1 cellular context compared by ENCODE assay signal in the genomic region with DNA sequence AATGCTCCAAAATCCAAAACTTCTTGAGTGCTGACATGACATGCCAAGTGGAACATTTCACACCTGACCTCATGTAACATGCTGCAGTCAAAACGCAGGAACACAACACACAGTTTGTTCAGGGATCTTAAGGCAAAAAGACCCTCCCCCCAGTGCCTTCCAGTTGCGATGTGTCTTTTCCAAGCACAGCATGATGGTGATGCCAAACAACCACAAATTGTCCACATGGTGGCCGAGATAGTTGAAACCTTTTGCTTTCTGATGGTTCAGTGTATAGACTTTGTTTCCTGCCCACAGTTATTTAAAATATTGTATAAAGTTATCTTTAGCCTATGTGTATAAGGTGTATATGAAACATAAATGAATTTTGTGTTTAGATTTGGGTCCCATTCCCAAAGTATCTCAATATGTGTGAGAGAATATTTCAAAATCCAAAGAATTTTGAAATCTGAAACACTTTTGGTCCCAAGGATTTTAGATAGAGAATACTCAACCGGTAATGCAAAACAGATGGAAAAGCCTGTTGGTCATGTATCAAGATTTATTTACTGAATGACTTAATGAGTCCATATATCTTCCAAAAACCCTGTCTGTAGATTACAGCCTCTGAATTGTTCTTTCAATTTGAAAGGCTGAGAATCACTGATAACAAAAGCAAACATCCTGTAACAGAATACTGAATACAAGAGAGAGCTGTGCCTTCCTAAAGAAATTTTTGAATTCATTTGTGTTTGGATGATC.
TF ChIP-seq lines count a peak whose summit lies in the region.

No MANE protein-coding gene starts in this region.

TF ChIP-seq in HEK293, 187 proteins besides CTCF, POLR2A, EP300 and RAD21 (continued from another document and continues in another):
- TF ChIP-seq, protein P1, sequence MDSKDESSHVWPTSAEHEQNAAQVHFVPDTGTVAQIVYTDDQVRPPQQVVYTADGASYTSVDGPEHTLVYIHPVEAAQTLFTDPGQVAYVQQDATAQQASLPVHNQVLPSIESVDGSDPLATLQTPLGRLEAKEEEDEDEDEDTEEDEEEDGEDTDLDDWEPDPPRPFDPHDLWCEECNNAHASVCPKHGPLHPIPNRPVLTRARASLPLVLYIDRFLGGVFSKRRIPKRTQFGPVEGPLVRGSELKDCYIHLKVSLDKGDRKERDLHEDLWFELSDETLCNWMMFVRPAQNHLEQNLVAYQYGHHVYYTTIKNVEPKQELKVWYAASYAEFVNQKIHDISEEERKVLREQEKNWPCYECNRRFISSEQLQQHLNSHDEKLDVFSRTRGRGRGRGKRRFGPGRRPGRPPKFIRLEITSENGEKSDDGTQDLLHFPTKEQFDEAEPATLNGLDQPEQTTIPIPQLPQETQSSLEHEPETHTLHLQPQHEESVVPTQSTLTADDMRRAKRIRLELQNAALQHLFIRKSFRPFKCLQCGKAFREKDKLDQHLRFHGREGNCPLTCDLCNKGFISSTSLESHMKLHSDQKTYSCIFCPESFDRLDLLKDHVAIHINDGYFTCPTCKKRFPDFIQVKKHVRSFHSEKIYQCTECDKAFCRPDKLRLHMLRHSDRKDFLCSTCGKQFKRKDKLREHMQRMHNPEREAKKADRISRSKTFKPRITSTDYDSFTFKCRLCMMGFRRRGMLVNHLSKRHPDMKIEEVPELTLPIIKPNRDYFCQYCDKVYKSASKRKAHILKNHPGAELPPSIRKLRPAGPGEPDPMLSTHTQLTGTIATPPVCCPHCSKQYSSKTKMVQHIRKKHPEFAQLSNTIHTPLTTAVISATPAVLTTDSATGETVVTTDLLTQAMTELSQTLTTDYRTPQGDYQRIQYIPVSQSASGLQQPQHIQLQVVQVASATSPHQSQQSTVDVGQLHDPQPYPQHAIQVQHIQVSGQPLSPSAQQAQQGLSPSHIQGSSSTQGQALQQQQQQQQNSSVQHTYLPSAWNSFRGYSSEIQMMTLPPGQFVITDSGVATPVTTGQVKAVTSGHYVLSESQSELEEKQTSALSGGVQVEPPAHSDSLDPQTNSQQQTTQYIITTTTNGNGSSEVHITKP (tag by site-specific recombination; IDR thresholded peaks at IDR 0.05) = no peak
- no peak for TF ChIP-seq GLI4 (tag by site-specific recombination; IDR thresholded peaks at IDR 0.05)
- TF ChIP-seq ZNF174 (tag by site-specific recombination; IDR thresholded peaks at IDR 0.05) = no peak
- TF ChIP-seq ZNF175 (tag by site-specific recombination; IDR thresholded peaks at IDR 0.05) = no peak
- TF ChIP-seq ZNF214 (tag by site-specific recombination; IDR thresholded peaks at IDR 0.05; ENCODE audit: borderline replicate concordance) = no peak
- TF ChIP-seq ZNF654 (tag by site-specific recombination; IDR thresholded peaks at IDR 0.05; ENCODE audit: low read depth) = peak; percentile 18
- TF ChIP-seq ZNF366 (tag by site-specific recombination; conservative IDR thresholded peaks at IDR 0.05) = peak; percentile 56
- no peak for TF ChIP-seq GLIS1 (tag by site-specific recombination; IDR thresholded peaks at IDR 0.05)
- TF ChIP-seq, protein P2, sequence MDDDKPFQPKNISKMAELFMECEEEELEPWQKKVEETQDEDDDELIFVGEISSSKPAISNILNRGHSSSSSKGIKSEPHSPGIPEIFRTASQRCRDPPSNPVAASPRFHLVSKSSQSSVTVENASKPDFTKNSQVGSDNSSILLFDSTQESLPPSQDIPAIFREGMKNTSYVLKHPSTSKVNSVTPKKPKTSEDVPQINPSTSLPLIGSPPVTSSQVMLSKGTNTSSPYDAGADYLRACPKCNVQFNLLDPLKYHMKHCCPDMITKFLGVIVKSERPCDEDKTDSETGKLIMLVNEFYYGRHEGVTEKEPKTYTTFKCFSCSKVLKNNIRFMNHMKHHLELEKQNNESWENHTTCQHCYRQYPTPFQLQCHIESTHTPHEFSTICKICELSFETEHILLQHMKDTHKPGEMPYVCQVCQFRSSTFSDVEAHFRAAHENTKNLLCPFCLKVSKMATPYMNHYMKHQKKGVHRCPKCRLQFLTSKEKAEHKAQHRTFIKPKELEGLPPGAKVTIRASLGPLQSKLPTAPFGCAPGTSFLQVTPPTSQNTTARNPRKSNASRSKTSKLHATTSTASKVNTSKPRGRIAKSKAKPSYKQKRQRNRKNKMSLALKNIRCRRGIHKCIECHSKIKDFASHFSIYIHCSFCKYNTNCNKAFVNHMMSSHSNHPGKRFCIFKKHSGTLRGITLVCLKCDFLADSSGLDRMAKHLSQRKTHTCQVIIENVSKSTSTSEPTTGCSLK (tag by site-specific recombination; IDR thresholded peaks at IDR 0.05) = no peak
- 0 out of 2 replicates have a peak, but pooled peaks have one; percentile 83 for TF ChIP-seq ZNF391 (tag by site-specific recombination; IDR thresholded peaks at IDR 0.05; ENCODE audit: borderline replicate concordance, low read depth)
- TF ChIP-seq, protein P3, sequence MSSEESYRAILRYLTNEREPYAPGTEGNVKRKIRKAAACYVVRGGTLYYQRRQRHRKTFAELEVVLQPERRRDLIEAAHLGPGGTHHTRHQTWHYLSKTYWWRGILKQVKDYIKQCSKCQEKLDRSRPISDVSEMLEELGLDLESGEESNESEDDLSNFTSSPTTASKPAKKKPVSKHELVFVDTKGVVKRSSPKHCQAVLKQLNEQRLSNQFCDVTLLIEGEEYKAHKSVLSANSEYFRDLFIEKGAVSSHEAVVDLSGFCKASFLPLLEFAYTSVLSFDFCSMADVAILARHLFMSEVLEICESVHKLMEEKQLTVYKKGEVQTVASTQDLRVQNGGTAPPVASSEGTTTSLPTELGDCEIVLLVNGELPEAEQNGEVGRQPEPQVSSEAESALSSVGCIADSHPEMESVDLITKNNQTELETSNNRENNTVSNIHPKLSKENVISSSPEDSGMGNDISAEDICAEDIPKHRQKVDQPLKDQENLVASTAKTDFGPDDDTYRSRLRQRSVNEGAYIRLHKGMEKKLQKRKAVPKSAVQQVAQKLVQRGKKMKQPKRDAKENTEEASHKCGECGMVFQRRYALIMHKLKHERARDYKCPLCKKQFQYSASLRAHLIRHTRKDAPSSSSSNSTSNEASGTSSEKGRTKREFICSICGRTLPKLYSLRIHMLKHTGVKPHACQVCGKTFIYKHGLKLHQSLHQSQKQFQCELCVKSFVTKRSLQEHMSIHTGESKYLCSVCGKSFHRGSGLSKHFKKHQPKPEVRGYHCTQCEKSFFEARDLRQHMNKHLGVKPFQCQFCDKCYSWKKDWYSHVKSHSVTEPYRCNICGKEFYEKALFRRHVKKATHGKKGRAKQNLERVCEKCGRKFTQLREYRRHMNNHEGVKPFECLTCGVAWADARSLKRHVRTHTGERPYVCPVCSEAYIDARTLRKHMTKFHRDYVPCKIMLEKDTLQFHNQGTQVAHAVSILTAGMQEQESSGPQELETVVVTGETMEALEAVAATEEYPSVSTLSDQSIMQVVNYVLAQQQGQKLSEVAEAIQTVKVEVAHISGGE (tag by site-specific recombination; conservative IDR thresholded peaks at IDR 0.05; ENCODE audit: low read depth) = no peak
- TF ChIP-seq ZSCAN16 (tag by site-specific recombination; IDR thresholded peaks at IDR 0.05) = no peak
- TF ChIP-seq MZF1 (tag by site-specific recombination; IDR thresholded peaks at IDR 0.05; ENCODE audit: borderline replicate concordance) = 0 out of 2 replicates have a peak, but pooled peaks have one; percentile 60
- TF ChIP-seq ZNF701 (tag by site-specific recombination; IDR thresholded peaks at IDR 0.05) = no peak
- TF ChIP-seq ZNF623 (tag by site-specific recombination; IDR thresholded peaks at IDR 0.05) = no peak
- TF ChIP-seq ZNF707 (tag by site-specific recombination; IDR thresholded peaks at IDR 0.05) = no peak
- no peak for TF ChIP-seq ZNF776 (tag by site-specific recombination; IDR thresholded peaks at IDR 0.05; ENCODE audit: borderline replicate concordance)
- TF ChIP-seq, protein P4, sequence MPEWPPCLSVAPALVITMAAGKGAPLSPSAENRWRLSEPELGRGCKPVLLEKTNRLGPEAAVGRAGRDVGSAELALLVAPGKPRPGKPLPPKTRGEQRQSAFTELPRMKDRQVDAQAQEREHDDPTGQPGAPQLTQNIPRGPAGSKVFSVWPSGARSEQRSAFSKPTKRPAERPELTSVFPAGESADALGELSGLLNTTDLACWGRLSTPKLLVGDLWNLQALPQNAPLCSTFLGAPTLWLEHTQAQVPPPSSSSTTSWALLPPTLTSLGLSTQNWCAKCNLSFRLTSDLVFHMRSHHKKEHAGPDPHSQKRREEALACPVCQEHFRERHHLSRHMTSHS (tag by site-specific recombination; IDR thresholded peaks at IDR 0.05) = peak; percentile 80; the same call in 1 of the 2 replicates
- peak; percentile 84 for TF ChIP-seq ZSCAN30 (tag by site-specific recombination; IDR thresholded peaks at IDR 0.05)
- TF ChIP-seq, protein P5, sequence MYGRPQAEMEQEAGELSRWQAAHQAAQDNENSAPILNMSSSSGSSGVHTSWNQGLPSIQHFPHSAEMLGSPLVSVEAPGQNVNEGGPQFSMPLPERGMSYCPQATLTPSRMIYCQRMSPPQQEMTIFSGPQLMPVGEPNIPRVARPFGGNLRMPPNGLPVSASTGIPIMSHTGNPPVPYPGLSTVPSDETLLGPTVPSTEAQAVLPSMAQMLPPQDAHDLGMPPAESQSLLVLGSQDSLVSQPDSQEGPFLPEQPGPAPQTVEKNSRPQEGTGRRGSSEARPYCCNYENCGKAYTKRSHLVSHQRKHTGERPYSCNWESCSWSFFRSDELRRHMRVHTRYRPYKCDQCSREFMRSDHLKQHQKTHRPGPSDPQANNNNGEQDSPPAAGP (tag by site-specific recombination; IDR thresholded peaks at IDR 0.05) = no peak
- 0 out of 2 replicates have a peak, but pooled peaks have one; percentile 73 for TF ChIP-seq ZNF561 (tag by site-specific recombination; IDR thresholded peaks at IDR 0.05; ENCODE audit: borderline replicate concordance)
- no peak for TF ChIP-seq ZNF548 (tag by site-specific recombination; IDR thresholded peaks at IDR 0.05)
- TF ChIP-seq ZNF549 (tag by site-specific recombination; IDR thresholded peaks at IDR 0.05) = no peak
- TF ChIP-seq YY2 (tag by site-specific recombination; IDR thresholded peaks at IDR 0.05) = no peak
- peak; percentile 91 for TF ChIP-seq WT1 (tag by site-specific recombination; IDR thresholded peaks at IDR 0.05)
- TF ChIP-seq ZNF184 (tag by site-specific recombination; IDR thresholded peaks at IDR 0.05) = no peak; the same call in 1 of the 2 replicates
- TF ChIP-seq ZNF555 (tag by site-specific recombination; conservative IDR thresholded peaks at IDR 0.05) = no peak
- TF ChIP-seq ZNF221 (tag by site-specific recombination; IDR thresholded peaks at IDR 0.05; ENCODE audit: borderline replicate concordance) = no peak
- no peak for TF ChIP-seq ZNF140 (tag by site-specific recombination; IDR thresholded peaks at IDR 0.05)
- TF ChIP-seq ZNF600 (tag by site-specific recombination; IDR thresholded peaks at IDR 0.05) = no peak
- peak; percentile 91 for TF ChIP-seq ZNF341 (tag by site-specific recombination; IDR thresholded peaks at IDR 0.05; ENCODE audit: low read depth)
- no peak for TF ChIP-seq ZNF48 (tag by site-specific recombination; IDR thresholded peaks at IDR 0.05)
- TF ChIP-seq, protein P6, sequence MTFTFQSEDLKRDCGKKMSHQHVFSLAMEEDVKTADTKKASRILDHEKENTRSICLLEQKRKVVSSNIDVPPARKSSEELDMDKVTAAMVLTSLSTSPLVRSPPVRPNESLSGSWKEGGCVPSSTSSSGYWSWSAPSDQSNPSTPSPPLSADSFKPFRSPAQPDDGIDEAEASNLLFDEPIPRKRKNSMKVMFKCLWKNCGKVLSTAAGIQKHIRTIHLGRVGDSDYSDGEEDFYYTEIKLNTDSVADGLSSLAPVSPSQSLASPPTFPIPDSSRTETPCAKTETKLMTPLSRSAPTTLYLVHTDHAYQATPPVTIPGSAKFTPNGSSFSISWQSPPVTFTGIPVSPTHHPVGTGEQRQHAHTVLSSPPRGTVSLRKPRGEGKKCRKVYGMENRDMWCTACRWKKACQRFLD (tag by site-specific recombination; IDR thresholded peaks at IDR 0.05) = no peak
- TF ChIP-seq ZNF10 (tag by site-specific recombination; IDR thresholded peaks at IDR 0.05) = no peak
- TF ChIP-seq ZFHX2 (tag by site-specific recombination; conservative IDR thresholded peaks at IDR 0.05) = no peak
- TF ChIP-seq ZNF157 (tag by site-specific recombination; IDR thresholded peaks at IDR 0.05) = no peak
- peak; percentile 91 for TF ChIP-seq ZNF629 (tag by site-specific recombination; IDR thresholded peaks at IDR 0.05)
- TF ChIP-seq ZNF426 (tag by site-specific recombination; IDR thresholded peaks at IDR 0.05) = no peak
- TF ChIP-seq ZBTB21 (tag by site-specific recombination; IDR thresholded peaks at IDR 0.05) = no peak
- TF ChIP-seq HOXD13 (CRISPR knock-in tag; IDR thresholded peaks at IDR 0.05; ENCODE audit: borderline replicate concordance) = no peak
- TF ChIP-seq ZNF433 (tag by site-specific recombination; IDR thresholded peaks at IDR 0.05; ENCODE audit: low read depth) = no peak
- TF ChIP-seq REPIN1 (tag by site-specific recombination; IDR thresholded peaks at IDR 0.05; ENCODE audit: low read depth) = no peak
- no peak for TF ChIP-seq GLIS2 (tag by site-specific recombination; IDR thresholded peaks at IDR 0.05)
- no peak for TF ChIP-seq ZNF23 (tag by site-specific recombination; IDR thresholded peaks at IDR 0.05; ENCODE audit: borderline replicate concordance)
- TF ChIP-seq, protein P7, sequence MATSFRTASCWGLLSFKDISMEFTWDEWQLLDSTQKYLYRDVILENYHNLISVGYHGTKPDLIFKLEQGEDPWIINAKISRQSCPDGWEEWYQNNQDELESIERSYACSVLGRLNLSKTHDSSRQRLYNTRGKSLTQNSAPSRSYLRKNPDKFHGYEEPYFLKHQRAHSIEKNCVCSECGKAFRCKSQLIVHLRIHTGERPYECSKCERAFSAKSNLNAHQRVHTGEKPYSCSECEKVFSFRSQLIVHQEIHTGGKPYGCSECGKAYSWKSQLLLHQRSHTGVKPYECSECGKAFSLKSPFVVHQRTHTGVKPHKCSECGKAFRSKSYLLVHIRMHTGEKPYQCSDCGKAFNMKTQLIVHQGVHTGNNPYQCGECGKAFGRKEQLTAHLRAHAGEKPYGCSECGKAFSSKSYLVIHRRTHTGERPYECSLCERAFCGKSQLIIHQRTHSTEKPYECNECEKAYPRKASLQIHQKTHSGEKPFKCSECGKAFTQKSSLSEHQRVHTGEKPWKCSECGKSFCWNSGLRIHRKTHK (tag by site-specific recombination; IDR thresholded peaks at IDR 0.05) = no peak
- no peak for TF ChIP-seq ZNF302 (tag by site-specific recombination; IDR thresholded peaks at IDR 0.05; ENCODE audit: low read depth)
- TF ChIP-seq ZNF837 (tag by site-specific recombination; IDR thresholded peaks at IDR 0.05) = no peak
- TF ChIP-seq TRIM28 (IDR thresholded peaks at IDR 0.05; ENCODE audit: borderline replicate concordance, low read length) = peak; percentile 14; the same call in 1 of the 2 replicates
- TF ChIP-seq ZNF510 (tag by site-specific recombination; IDR thresholded peaks at IDR 0.05; ENCODE audit: insufficient replicate concordance) = no peak
- 0 out of 2 replicates have a peak, but pooled peaks have one; percentile 40 for TF ChIP-seq ZNF146 (tag by site-specific recombination; IDR thresholded peaks at IDR 0.05)
- no peak for TF ChIP-seq ZBTB48 (tag by site-specific recombination; IDR thresholded peaks at IDR 0.05)
- TF ChIP-seq, protein P8, sequence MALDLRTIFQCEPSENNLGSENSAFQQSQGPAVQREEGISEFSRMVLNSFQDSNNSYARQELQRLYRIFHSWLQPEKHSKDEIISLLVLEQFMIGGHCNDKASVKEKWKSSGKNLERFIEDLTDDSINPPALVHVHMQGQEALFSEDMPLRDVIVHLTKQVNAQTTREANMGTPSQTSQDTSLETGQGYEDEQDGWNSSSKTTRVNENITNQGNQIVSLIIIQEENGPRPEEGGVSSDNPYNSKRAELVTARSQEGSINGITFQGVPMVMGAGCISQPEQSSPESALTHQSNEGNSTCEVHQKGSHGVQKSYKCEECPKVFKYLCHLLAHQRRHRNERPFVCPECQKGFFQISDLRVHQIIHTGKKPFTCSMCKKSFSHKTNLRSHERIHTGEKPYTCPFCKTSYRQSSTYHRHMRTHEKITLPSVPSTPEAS (tag by site-specific recombination; IDR thresholded peaks at IDR 0.05) = 0 out of 2 replicates have a peak, but pooled peaks have one; percentile 29
